1 cellular context compared by ENCODE assay signal in genomic region chr17:52030096-52030495, GRCh38.
TF ChIP-seq lines count a peak whose summit lies in the region.

No MANE protein-coding gene starts in this region.

TF ChIP-seq in SK-N-SH, 30 proteins besides CTCF, POLR2A, EP300 and RAD21 (continued from another document):
- TF ChIP-seq REST (IDR thresholded peaks at IDR 0.05; ENCODE audit: low read depth, low read length): no peak
TF ChIP-seq in SK-N-SH: peak in this region for 5.
